Comparison of ENCODE assay signal across 1 cellular context in the genomic region with DNA sequence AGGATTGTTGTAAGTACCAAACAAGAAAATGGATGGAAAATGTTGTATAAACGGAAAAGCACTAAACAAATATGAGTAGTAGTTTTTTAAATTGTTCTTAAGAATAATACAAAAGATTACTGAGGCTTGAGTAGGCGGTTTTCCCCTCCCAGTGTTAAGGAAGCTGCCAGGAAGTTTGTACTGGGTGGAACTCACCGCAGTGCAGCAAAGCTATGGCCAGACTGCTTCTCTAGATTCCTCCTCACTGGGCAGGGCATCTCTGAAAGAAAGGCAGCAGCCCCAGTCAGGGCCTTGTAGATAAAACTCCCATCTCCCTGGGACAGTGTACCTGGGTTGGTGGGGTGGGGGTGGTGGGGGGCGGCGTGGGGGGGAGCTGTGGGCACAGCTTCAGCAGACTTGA.
TF ChIP-seq lines count a peak whose summit lies in the region.

No MANE protein-coding gene starts in this region.

TF ChIP-seq in endothelial cell of umbilical vein, 7 proteins besides CTCF, POLR2A, EP300 and RAD21:
- no peak for TF ChIP-seq JUN (IDR thresholded peaks at IDR 0.05; ENCODE audit: borderline replicate concordance, insufficient read depth, insufficient read length, low read depth)
- no peak for TF ChIP-seq MYC (IDR thresholded peaks at IDR 0.05; ENCODE audit: low read depth, low read length)
- TF ChIP-seq GATA2 (IDR thresholded peaks at IDR 0.05; ENCODE audit: insufficient read depth, insufficient read length, low read depth, low read length), result no peak
- TF ChIP-seq, protein P1, sequence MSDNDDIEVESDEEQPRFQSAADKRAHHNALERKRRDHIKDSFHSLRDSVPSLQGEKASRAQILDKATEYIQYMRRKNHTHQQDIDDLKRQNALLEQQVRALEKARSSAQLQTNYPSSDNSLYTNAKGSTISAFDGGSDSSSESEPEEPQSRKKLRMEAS (IDR thresholded peaks at IDR 0.05; ENCODE audit: insufficient read depth, insufficient read length), result no peak
- no peak for TF ChIP-seq POLR2AphosphoS5 (IDR thresholded peaks at IDR 0.05; ENCODE audit: insufficient read depth, low read depth, low read length)
- no peak for TF ChIP-seq FOS (IDR thresholded peaks at IDR 0.05; ENCODE audit: borderline replicate concordance, insufficient read depth, low read length)
- no peak for TF ChIP-seq EZH2 (IDR thresholded peaks at IDR 0.05; ENCODE audit: borderline replicate concordance, low read depth, low read length, severe bottlenecking)
